Comparison of ENCODE assay signal across 1 cellular context in genomic region chr12:121288158-121288848, GRCh38.
TF ChIP-seq lines count a peak whose summit lies in the region.

No MANE protein-coding gene starts in this region.

TF ChIP-seq in HepG2, 621 proteins besides CTCF, POLR2A, EP300 and RAD21:
- TF ChIP-seq AGO2 (optimal IDR thresholded peaks at IDR 0.05; ENCODE audit: low read depth, low read length) (peak; percentile 22), NAIF1 (CRISPR knock-in tag; IDR thresholded peaks at IDR 0.05; ENCODE audit: borderline replicate concordance) (no peak)
